ENCODE assay signal across 10 cellular contexts in genomic region chr11:43738600-43739409, GRCh38. TPM values are rescaled to one million over a fixed set of nuclear protein-coding genes. Genes with fewer than 3 reads are reported as not detected.
A peak's percentile ranks its signal among the peaks of the same experiment; 100 is the strongest.
DNase-seq lines count a peak whose midpoint lies in the region; ATAC-seq and TF ChIP-seq lines count a peak whose summit lies in the region.
"Had no signal": no experiment of that assay in that cellular context is flagged by ENCODE, and none has a peak within 500 bp of the region (broad histone marks: within the 10 kb centered on the region; RNA-seq: fewer than 3 reads in every experiment).

No MANE protein-coding gene starts in this region.

- peaks cover 6% of the 10 kb centered on the region for H3K79me1 ChIP-seq in neuronal stem cell (ENCODE audit: low read depth, low read length)

- no peak overlapping the region for H2AFZ ChIP-seq in neuronal stem cell (ENCODE audit: low read length)

- no peak overlapping the region for H3K18ac ChIP-seq in neuronal stem cell (ENCODE audit: low read length)

- H3K4me3 ChIP-seq in heart right ventricle (peak overlapping the region in 5 of 10 donors; percentile 0 to 29 (median 12)), neuronal stem cell (ENCODE audit: low read length in 2 of 2) (no peak overlapping the region)

- H4K91ac ChIP-seq in neuronal stem cell (ENCODE audit: low read depth, low read length, poor library complexity): no peak overlapping the region

- peaks cover 0 to 6% (median 0%) of the 10 kb centered on the region in 11 donors for H3K9me3 ChIP-seq in heart right ventricle
- H3K9me3 ChIP-seq in neuronal stem cell (replicated peaks in 1 of 2; ENCODE audit: control insufficient read depth in 2 of 2, insufficient read depth in 1 of 2, low read depth in 1 of 2, low read length in 2 of 2): peaks cover 1 to 6% of the 10 kb centered on the region in 2 donors

- no peak for TF ChIP-seq CTCF in heart right ventricle (IDR thresholded peaks at IDR 0.05)

- no peak overlapping the region for H2BK15ac ChIP-seq in neuronal stem cell (ENCODE audit: low read length)

- no peak overlapping the region for H4K8ac ChIP-seq in neuronal stem cell (ENCODE audit: low read depth, low read length)

- no peak overlapping the region for H3K4ac ChIP-seq in neuronal stem cell (ENCODE audit: low read length)

- H3K27me3 ChIP-seq in heart right ventricle (no peaks in the 10 kb centered on the region), neuronal stem cell (ENCODE audit: control insufficient read depth in 3 of 3, insufficient read depth in 3 of 3, low read depth in 1 of 3, low read length in 3 of 3) (no peaks in the 10 kb centered on the region)

- H3K27ac ChIP-seq in heart right ventricle (peak overlapping the region in 8 of 10 donors; percentile 37 to 86 (median 80)), neuronal stem cell (replicated peaks; ENCODE audit: low read length) (no peak overlapping the region)
- H3K27ac ChIP-seq: WERI-Rb-1 had no signal

- peaks cover 0 to 19% (median 4%) of the 10 kb centered on the region in 9 donors for H3K36me3 ChIP-seq in heart right ventricle
- H3K36me3 ChIP-seq in neuronal stem cell (replicated peaks in 1 of 2; ENCODE audit: control insufficient read depth in 2 of 2, insufficient read depth in 2 of 2, low read length in 2 of 2): peaks cover 8 to 22% of the 10 kb centered on the region in 2 donors
- H3K36me3 ChIP-seq: WERI-Rb-1 had no signal

- no peak overlapping the region for H3K23ac ChIP-seq in neuronal stem cell (ENCODE audit: low read depth, low read length, poor library complexity)

- peak; percentile 32 for DNase-seq in SIG-M5 treated with dmso at 0.1 percent for 504 hours (lab: John Stamatoyannopoulos, UW; ENCODE audit: unreplicated experiment)
- DNase-seq in SIG-M5 (lab: John Stamatoyannopoulos, UW): no peak
- peak; percentile 33 for DNase-seq in SKM-1 (lab: John Stamatoyannopoulos, UW; ENCODE audit: unreplicated experiment)
- DNase-seq in heart right ventricle: peak in 1 of 2 donors; percentile 42
- DNase-seq in ureter (ENCODE audit: low spot score): peak; percentile 45
- no peak for DNase-seq in NCI-H2196 (lab: John Stamatoyannopoulos, UW; ENCODE audit: unreplicated experiment)
- no peak for DNase-seq in NK-92 treated with Interleukin-12 subunit alpha and Interleukin-12 subunit beta, amount 100 ng/mL, for 24 hours (lab: John Stamatoyannopoulos, UW)
- no peak for DNase-seq in neuronal stem cell (ENCODE audit: low spot score)
- DNase-seq: DMS53, WERI-Rb-1 had no signal

- H3K4me2 ChIP-seq in neuronal stem cell (ENCODE audit: insufficient read depth, low read length, poor library complexity, severe bottlenecking): no peak overlapping the region

- no peak overlapping the region for H2AK5ac ChIP-seq in neuronal stem cell (ENCODE audit: low read depth, low read length)

- H2BK12ac ChIP-seq in neuronal stem cell (ENCODE audit: low read length): no peak overlapping the region

- intact Hi-C loops in heart right ventricle (cut with DNase I): loop anchor here in 2 of 10 donors (5.0 to 10.0 kb wide), 2 partner anchors 54 to 57 kb away; partner anchors contain the start of gene HSD17B12 (in 2 of the 2)

- H3K14ac ChIP-seq in neuronal stem cell (ENCODE audit: low read length): no peak overlapping the region

- ATAC-seq in heart right ventricle: peak; percentile 80 to 89 (median 85)

- H2BK120ac ChIP-seq in neuronal stem cell (ENCODE audit: low read depth, low read length): no peak overlapping the region

- H2BK5ac ChIP-seq in neuronal stem cell (ENCODE audit: low read length): no peak overlapping the region

- WGBS in heart right ventricle, 2 donors: 18 to 32% methylated on average over 6 of the region's 6 CpGs
- no CpG with 5 or more reads among the region's 6 CpGs for WGBS in neuronal stem cell (ENCODE audit: extremely low coverage in 2 of 2, insufficient read length in 2 of 2, insufficient replicate concordance in 1 of 2), 2 donors

- no peak overlapping the region for H3K9ac ChIP-seq in neuronal stem cell (ENCODE audit: low read depth, low read length, poor library complexity)

- peaks cover 9 to 50% (median 43%) of the 10 kb centered on the region in 9 donors for H3K4me1 ChIP-seq in heart right ventricle
- H3K4me1 ChIP-seq in neuronal stem cell (ENCODE audit: control insufficient read depth in 2 of 2, insufficient read depth in 1 of 2, low read depth in 1 of 2, low read length in 2 of 2): peaks cover 12 to 13% of the 10 kb centered on the region in 2 donors

RNA-seq across cellular contexts. Expression of gene HSD17B12, which starts 58.3 kb away (rescaled TPM):
- total RNA-seq in heart right ventricle: 100 to 1,000 TPM in 3 of 10 donors, 10 to 100 TPM in 7; 66.7 to 122 (median 87.4) TPM
- polyA plus RNA-seq in heart right ventricle: 10 to 100 TPM; 32.9 to 50.9 TPM
- total RNA-seq in ureter: 102 TPM
- 78.6 TPM for polyA plus RNA-seq in neuronal stem cell (2013, experiment 1 of 2)
- polyA plus RNA-seq in neuronal stem cell (2013, experiment 2 of 2): 81.2 TPM

Comparison
In these comparisons a context has a peak if more than half of its experiments do, and no peak if none do; other contexts are left out.
1. DNase-seq: peak in SIG-M5 treated with dmso at 0.1 percent for 504 hours (single experiment), SKM-1 (single experiment) and ureter (single experiment); none in SIG-M5 (single experiment), NCI-H2196 (single experiment), NK-92 treated with Interleukin-12 subunit alpha and Interleukin-12 subunit beta, amount 100 ng/mL, for 24 hours (single experiment) and neuronal stem cell (single experiment).